16 cellular contexts compared by ENCODE assay signal in the genomic region with DNA sequence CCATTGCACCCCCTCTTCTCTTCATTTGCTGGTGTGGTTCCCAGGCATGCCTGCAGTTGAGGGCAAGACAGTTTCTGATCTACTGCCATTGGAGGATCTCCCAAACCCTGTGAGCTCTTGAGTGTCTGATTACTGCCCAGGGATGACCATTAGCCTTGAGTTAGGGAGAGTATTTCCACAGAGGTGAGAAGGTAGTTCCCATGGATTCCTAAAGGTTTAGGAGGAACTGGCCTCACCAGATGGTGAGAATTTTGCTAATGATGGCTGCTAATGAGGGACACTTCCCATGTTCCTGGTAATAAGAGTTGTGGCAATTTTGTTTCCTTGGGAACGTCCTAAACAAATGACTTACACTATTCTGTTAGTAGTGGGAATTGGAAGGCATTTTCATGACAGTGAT. TPM values are rescaled to one million over a fixed set of nuclear protein-coding genes. Genes with fewer than 3 reads are reported as not detected.
DNase-seq lines count a peak whose midpoint lies in the region; ATAC-seq and TF ChIP-seq lines count a peak whose summit lies in the region.
"Had no signal": no experiment of that assay in that cellular context is flagged by ENCODE, and none has a peak within 500 bp of the region (broad histone marks: within the 10 kb centered on the region; RNA-seq: fewer than 3 reads in every experiment).

No MANE protein-coding gene starts in this region.

- H3K9me3 ChIP-seq in esophagus muscularis mucosa (no peaks in the 10 kb centered on the region), gastrocnemius medialis (no peaks in the 10 kb centered on the region), gastroesophageal sphincter (no peaks in the 10 kb centered on the region), spleen (no peaks in the 10 kb centered on the region)
- H3K9me3 ChIP-seq: BLaER1, HAP-1 had no signal

- no peak for TF ChIP-seq POLR2A in esophagus muscularis mucosa (IDR thresholded peaks at IDR 0.05; ENCODE audit: low read depth)
- TF ChIP-seq POLR2A in gastrocnemius medialis (IDR thresholded peaks at IDR 0.05) = no peak
- no peak for TF ChIP-seq POLR2A in gastroesophageal sphincter (IDR thresholded peaks at IDR 0.05)
- TF ChIP-seq POLR2A in spleen (IDR thresholded peaks at IDR 0.05) = no peak

- TF ChIP-seq EP300 in esophagus muscularis mucosa (IDR thresholded peaks at IDR 0.05) = no peak
- TF ChIP-seq EP300 in gastroesophageal sphincter (IDR thresholded peaks at IDR 0.05) = no peak

- intact Hi-C loops in esophagus muscularis mucosa (cut with DNase I) (no loop called here), gastrocnemius medialis (cut with DNase I; ENCODE audit: low total_unique reads) (loop anchor here (5.0 kb wide), 1 partner anchor 263 kb away; no protein-coding TSS in a partner anchor), spleen (cut with DNase I; ENCODE audit: low total_unique reads) (no loop called here)

- in situ Hi-C loops in gastrocnemius medialis (cut with MboI; ENCODE audit: low sequenced_read_pairs in 4 of 4) = loop anchor here in 1 of 4 donors (25.0 kb wide), 1 partner anchor 97 kb away; no protein-coding TSS in a partner anchor

- H3K4me1 ChIP-seq in esophagus muscularis mucosa (peaks cover 36 to 62% (median 40%) of the 10 kb centered on the region in 4 donors), gastrocnemius medialis (peaks cover 59 to 74% of the 10 kb centered on the region in 2 donors), gastroesophageal sphincter (peaks cover 10 to 47% (median 32%) of the 10 kb centered on the region in 3 donors), spleen (peaks cover 0 to 24% (median 4%) of the 10 kb centered on the region in 6 donors)
- H3K4me1 ChIP-seq: BLaER1, HAP-1 had no signal

- ATAC-seq in gastrocnemius medialis = peak in 1 of 2 donors; percentile 63
- no peak for ATAC-seq in gastroesophageal sphincter
- ATAC-seq: GM12878 had no signal

- H3K27ac ChIP-seq in esophagus muscularis mucosa (replicated peaks in 1 of 4) = peak overlapping the region in 2 of 4 donors; percentile 32 to 62
- H3K27ac ChIP-seq in gastrocnemius medialis = peak overlapping the region; percentile 75 to 88 (median 82)
- peak overlapping the region in 2 of 4 donors; percentile 57 to 61 for H3K27ac ChIP-seq in gastroesophageal sphincter
- H3K27ac ChIP-seq in spleen = no peak overlapping the region
- H3K27ac ChIP-seq: BLaER1, SK-N-MC had no signal

- peak; percentile 18 for DNase-seq in GM03348 (ENCODE audit: low spot score)
- DNase-seq in NCI-H748 (lab: John Stamatoyannopoulos, UW; ENCODE audit: unreplicated experiment) = peak; percentile 83
- peak; percentile 37 for DNase-seq in esophagus muscularis mucosa (ENCODE audit: extremely low spot score)
- DNase-seq in gastrocnemius medialis = peak in 1 of 2 donors; percentile 27
- DNase-seq in spleen = no peak
- DNase-seq in MV-4-11 (lab: John Stamatoyannopoulos, UW) = no peak
- DNase-seq in GF-D8 (lab: John Stamatoyannopoulos, UW) = no peak
- DNase-seq: DMS 273 treated with DMSO at 0.1 percent for 48 hours, NCI-H1436, NCI-H2029 treated with DMSO at 0.1 percent for 48 hours, NCI-H524 treated with DMSO at 0.1 percent for 48 hours had no signal

- WGBS in esophagus muscularis mucosa = 80% methylated on average over 1 of the region's 1 CpG
- 71 to 80% methylated on average over 1 of the region's 1 CpG for WGBS in gastroesophageal sphincter (ENCODE audit: low coverage in 1 of 2), 2 donors
- WGBS in spleen, 5 donors = 58 to 74% (median 71%) methylated on average over 1 of the region's 1 CpG

- H3K27me3 ChIP-seq in esophagus muscularis mucosa (no peaks in the 10 kb centered on the region), gastrocnemius medialis (no peaks in the 10 kb centered on the region), gastroesophageal sphincter (no peaks in the 10 kb centered on the region), spleen (replicated peaks in 1 of 7) (no peaks in the 10 kb centered on the region)
- H3K27me3 ChIP-seq: BLaER1 had no signal

- H3K36me3 ChIP-seq in esophagus muscularis mucosa (no peaks in the 10 kb centered on the region), gastrocnemius medialis (no peaks in the 10 kb centered on the region), gastroesophageal sphincter (no peaks in the 10 kb centered on the region), spleen (no peaks in the 10 kb centered on the region)
- H3K36me3 ChIP-seq: BLaER1, HAP-1 had no signal

- no peak for TF ChIP-seq CTCF in esophagus muscularis mucosa (IDR thresholded peaks at IDR 0.05)
- TF ChIP-seq CTCF in gastrocnemius medialis (IDR thresholded peaks at IDR 0.05 in 4 of 5, conservative IDR thresholded peaks at IDR 0.05 in 1 of 5) = no peak
- TF ChIP-seq CTCF in gastroesophageal sphincter (IDR thresholded peaks at IDR 0.05) = no peak
- TF ChIP-seq CTCF in spleen (IDR thresholded peaks at IDR 0.05 in 8 of 11, conservative IDR thresholded peaks at IDR 0.05 in 3 of 11) = no peak

- no peak overlapping the region for H3K4me3 ChIP-seq in esophagus muscularis mucosa
- no peak overlapping the region for H3K4me3 ChIP-seq in gastrocnemius medialis
- no peak overlapping the region for H3K4me3 ChIP-seq in gastroesophageal sphincter
- no peak overlapping the region for H3K4me3 ChIP-seq in spleen
- H3K4me3 ChIP-seq: BLaER1, GM12878, HAP-1, SK-N-MC had no signal

RNA-seq across cellular contexts. Expression of a gene that starts 42.5 kb away (rescaled TPM):
- total RNA-seq in esophagus muscularis mucosa = 10 to 100 TPM; 62.7 to 94.0 (median 76.0) TPM
- 10 to 100 TPM; 52.6 to 79.3 (median 63.8) TPM for total RNA-seq in gastrocnemius medialis
- 10 to 100 TPM; 81.5 to 98.9 (median 86.8) TPM for total RNA-seq in gastroesophageal sphincter
- total RNA-seq in spleen = 10 to 100 TPM; 44.2 to 97.8 (median 69.9) TPM
- 10 to 100 TPM; 23.5 to 28.3 (median 24.1) TPM for polyA plus RNA-seq in spleen

Comparison
In these comparisons a context has a peak if more than half of its experiments do, and no peak if none do; other contexts are left out.
1. DNase-seq: peak in GM03348 (single experiment), NCI-H748 (single experiment) and esophagus muscularis mucosa (single experiment); none in spleen (single experiment), MV-4-11 (single experiment) and GF-D8 (single experiment).
2. H3K27ac ChIP-seq: peak in gastrocnemius medialis (4 of 4); none in spleen (0 of 8).